Comparison of ENCODE assay signal across 19 cellular contexts in the genomic region with DNA sequence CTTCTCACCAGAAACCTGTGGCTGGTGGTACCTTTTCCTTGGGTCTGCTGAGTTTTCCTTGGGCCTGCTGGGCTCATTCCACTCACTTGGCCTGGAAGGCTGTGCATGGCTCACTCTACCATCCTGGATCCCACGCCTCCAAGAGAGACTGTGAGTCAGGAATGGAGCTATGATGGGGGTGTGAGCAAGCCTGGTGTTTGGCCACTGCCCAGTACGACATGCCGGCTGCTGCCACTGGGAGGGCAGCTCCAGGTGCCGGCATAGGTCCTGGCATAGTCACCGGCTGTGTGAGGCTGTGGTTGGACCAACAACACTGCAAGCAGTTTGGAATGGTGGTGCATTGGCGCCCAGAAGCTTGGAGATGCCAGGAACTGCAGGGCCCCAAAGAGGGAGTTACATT.
"Had no signal": no experiment of that assay in that cellular context is flagged by ENCODE, and none has a peak within 500 bp of the region (broad histone marks: within the 10 kb centered on the region; RNA-seq: fewer than 3 reads in every experiment).

No MANE protein-coding gene starts in this region.

- H3K4me1 Mint-ChIP-seq: activated CD4-positive, alpha-beta T cell treated with anti-CD3 and anti-CD28 coated beads, Interleukin-2, amount 10 ng/mL, durations not matched to agents 7 days and 5 days; brain; endodermal cell; nephron progenitor cell had no signal

- ATAC-seq: activated CD8-positive, alpha-beta T cell treated with anti-CD3 and anti-CD28 coated beads, Interleukin-2, amount 10 ng/mL, durations not matched to agents 7 days and 5 days; left lung had no signal

- H3K27ac Mint-ChIP-seq: activated CD4-positive, alpha-beta T cell treated with anti-CD3 and anti-CD28 coated beads, Interleukin-2, amount 10 ng/mL, durations not matched to agents 7 days and 5 days; activated CD8-positive, alpha-beta T cell treated with anti-CD3 and anti-CD28 coated beads, Interleukin-2, amount 10 ng/mL, durations not matched to agents 7 days and 5 days; activated naive CD4-positive, alpha-beta T cell treated with anti-CD3 and anti-CD28 coated beads for 36 hours; activated T-cell treated with anti-CD3 and anti-CD28 coated beads, Interleukin-2, amount 50 U/mL, for 24 hours; activated T-helper 2 cell treated with anti-CD3 and anti-CD28 coated beads, Interferon-gamma antibody, Interleukin-2, Interleukin-4, amounts not matched to agents 10 μg/mL and 5 μg/mL and 100 μg/mL, durations not matched to agents 14 hours and 24 hours and 36 hours; brain; endodermal cell; nephron progenitor cell had no signal

- DNase-seq: activated CD4-positive, alpha-beta T cell treated with anti-CD3 and anti-CD28 coated beads, Interleukin-2, amount 10 ng/mL, durations not matched to agents 7 days and 5 days; activated CD8-positive, alpha-beta T cell treated with anti-CD3 and anti-CD28 coated beads, Interleukin-2, amount 10 ng/mL, durations not matched to agents 7 days and 5 days; activated naive CD4-positive, alpha-beta T cell treated with anti-CD3 and anti-CD28 coated beads for 36 hours; activated T-cell treated with anti-CD3 and anti-CD28 coated beads, Interleukin-2, amount 50 U/mL, for 24 hours; central memory CD4-positive, alpha-beta T cell; colonic mucosa; endodermal cell; foreskin melanocyte; glutamatergic neuron; hypothalamus; left lung; midbrain; nephron progenitor cell; nucleus accumbens; retina; spleen; stimulated activated naive CD4-positive, alpha-beta T cell had no signal

- H3K9me3 Mint-ChIP-seq: activated CD4-positive, alpha-beta T cell treated with anti-CD3 and anti-CD28 coated beads, Interleukin-2, amount 10 ng/mL, durations not matched to agents 7 days and 5 days; activated naive CD4-positive, alpha-beta T cell treated with anti-CD3 and anti-CD28 coated beads for 36 hours; activated T-helper 2 cell treated with anti-CD3 and anti-CD28 coated beads, Interferon-gamma antibody, Interleukin-2, Interleukin-4, amounts not matched to agents 10 μg/mL and 5 μg/mL and 100 μg/mL, durations not matched to agents 14 hours and 24 hours and 36 hours had no signal

- H3K4me3 Mint-ChIP-seq: activated CD4-positive, alpha-beta T cell treated with anti-CD3 and anti-CD28 coated beads, Interleukin-2, amount 10 ng/mL, durations not matched to agents 7 days and 5 days; activated CD8-positive, alpha-beta T cell treated with anti-CD3 and anti-CD28 coated beads, Interleukin-2, amount 10 ng/mL, durations not matched to agents 7 days and 5 days; activated naive CD4-positive, alpha-beta T cell treated with anti-CD3 and anti-CD28 coated beads for 36 hours; activated T-cell treated with anti-CD3 and anti-CD28 coated beads, Interleukin-2, amount 50 U/mL, for 24 hours; brain; endodermal cell; nephron progenitor cell had no signal

- H3K36me3 Mint-ChIP-seq: brain had no signal
